ENCODE assay signal across 25 cellular contexts in the genomic region with DNA sequence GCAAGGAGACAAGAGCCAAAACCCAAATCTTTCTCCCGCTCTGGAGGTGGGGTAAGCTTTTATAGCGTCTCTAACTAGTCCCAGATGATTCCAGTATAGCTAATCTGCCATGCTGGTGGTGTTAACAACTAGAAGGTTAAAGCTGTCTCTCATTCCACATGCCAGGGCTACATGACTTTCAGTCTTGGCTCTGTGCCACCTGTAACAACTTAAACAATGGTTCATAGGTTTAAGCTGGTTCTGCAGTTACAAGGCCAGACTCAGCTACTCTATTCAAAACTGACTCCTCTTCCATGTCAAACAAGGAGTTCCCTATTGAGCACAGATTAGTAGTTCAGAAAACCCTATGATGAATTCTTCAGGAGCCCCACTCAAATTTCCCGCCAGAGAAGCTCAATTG.
"Had no signal": no experiment of that assay in that cellular context is flagged by ENCODE, and none has a peak within 500 bp of the region (broad histone marks: within the 10 kb centered on the region; RNA-seq: fewer than 3 reads in every experiment).

No MANE protein-coding gene starts in this region.

- H3K4me3 ChIP-seq: ascending aorta, colonic mucosa, left lung, lung, sigmoid colon, smooth muscle cell, stomach, suprapubic skin, tibial nerve had no signal

- DNase-seq: activated CD4-positive, alpha-beta T cell treated with anti-CD3 and anti-CD28 coated beads, Interleukin-2, amount 10 ng/mL, durations not matched to agents 7 days and 5 days; activated CD4-positive, CD25-positive, alpha-beta regulatory T cell treated with anti-CD3 and anti-CD28 coated beads, Interleukin-2, amount 50 U/mL, for 72 hours; activated CD8-positive, alpha-beta T cell treated with anti-CD3 and anti-CD28 coated beads, Interleukin-2, amount 10 ng/mL, durations not matched to agents 7 days and 5 days; activated gamma-delta T cell treated with Interleukin-2 at 50 U/mL for 16 hours; activated T-cell treated with anti-CD3 and anti-CD28 coated beads, Interleukin-2, amount 50 U/mL, for 1 hour; brain microvascular endothelial cell; central memory CD4-positive, alpha-beta T cell; colonic mucosa; endodermal cell; kidney glomerular epithelial cell; left lung; natural killer cell; sigmoid colon; stimulated activated CD4-positive, alpha-beta T cell treated with anti-CD3 and anti-CD28 coated beads, Interleukin-15, amount 100 ng/mL, for 24 hours; stomach; T-helper 1 cell; WERI-Rb-1 had no signal

- H3K27me3 ChIP-seq: ascending aorta, brain microvascular endothelial cell, colonic mucosa, foreskin keratinocyte, left lung, sigmoid colon, stomach, suprapubic skin, tibial nerve had no signal

- ATAC-seq: activated CD8-positive, alpha-beta T cell treated with anti-CD3 and anti-CD28 coated beads, Interleukin-2, amount 10 ng/mL, durations not matched to agents 7 days and 5 days; foreskin keratinocyte; left lung; natural killer cell; stimulated activated memory B cell treated with anti-CD40 and anti-IgM and Interleukin-4, amounts not matched to agents 10 μg/mL and 1 μg/mL and 100 μg/mL, for 72 hours had no signal

- H3K9me3 ChIP-seq: ascending aorta, colonic mucosa, left lung, sigmoid colon, stomach, suprapubic skin, tibial nerve had no signal

- H3K36me3 ChIP-seq: ascending aorta, brain microvascular endothelial cell, colonic mucosa, left lung, sigmoid colon, stomach, suprapubic skin, tibial nerve, WERI-Rb-1 had no signal

- H3K4me1 ChIP-seq: ascending aorta, colonic mucosa, foreskin keratinocyte, left lung, sigmoid colon, stomach, tibial nerve had no signal

- FAIRE-seq: TTC549 had no signal

- H3K27ac ChIP-seq: ascending aorta, brain microvascular endothelial cell, colonic mucosa, foreskin keratinocyte, left lung, sigmoid colon, stomach, suprapubic skin, tibial nerve, WERI-Rb-1 had no signal
